17 cellular contexts compared by ENCODE assay signal in genomic region chr14:85468815-85469214, GRCh38.
"Had no signal": no experiment of that assay in that cellular context is flagged by ENCODE, and none has a peak within 500 bp of the region (broad histone marks: within the 10 kb centered on the region; RNA-seq: fewer than 3 reads in every experiment).

No MANE protein-coding gene starts in this region.

- H3K4me1 Mint-ChIP-seq: activated CD4-positive, alpha-beta T cell treated with anti-CD3 and anti-CD28 coated beads, Interleukin-2, amount 10 ng/mL, durations not matched to agents 7 days and 5 days had no signal

- H3K4me3 ChIP-seq: sigmoid colon had no signal

- H3K27ac ChIP-seq: sigmoid colon had no signal

- H3K27me3 ChIP-seq: sigmoid colon had no signal

- H3K27ac Mint-ChIP-seq: activated CD4-positive, alpha-beta T cell treated with anti-CD3 and anti-CD28 coated beads, Interleukin-2, amount 10 ng/mL, durations not matched to agents 7 days and 5 days; activated T-cell treated with anti-CD3 and anti-CD28 coated beads, Interleukin-2, amount 50 U/mL, for 72 hours; dendritic cell treated with granulocyte-macrophage colony-stimulating factor and Interleukin-4, amounts not matched to agents 40 ng/mL and 50 ng/mL, for 4 days; T-helper 1 cell treated with Interleukin-12 subunit alpha and Interleukin-12 subunit beta and Interleukin-4 antibody, amounts not matched to agents 30 μg/mL and 1 μg/mL, for 36 hours had no signal

- H3K9me3 Mint-ChIP-seq: activated CD4-positive, alpha-beta T cell treated with anti-CD3 and anti-CD28 coated beads, Interleukin-2, amount 10 ng/mL, durations not matched to agents 7 days and 5 days; dendritic cell treated with granulocyte-macrophage colony-stimulating factor and Interleukin-4, amounts not matched to agents 40 ng/mL and 50 ng/mL, for 4 days; nephron progenitor cell had no signal

- H3K36me3 ChIP-seq: sigmoid colon had no signal

- H3K9me3 ChIP-seq: sigmoid colon had no signal

- H3K4me3 Mint-ChIP-seq: activated CD4-positive, alpha-beta T cell treated with anti-CD3 and anti-CD28 coated beads, Interleukin-2, amount 10 ng/mL, durations not matched to agents 7 days and 5 days; activated T-cell treated with anti-CD3 and anti-CD28 coated beads, Interleukin-2, amount 50 U/mL, for 72 hours; dendritic cell treated with granulocyte-macrophage colony-stimulating factor and Interleukin-4, amounts not matched to agents 40 ng/mL and 50 ng/mL, for 4 days; mesothelial cell of epicardium; nephron progenitor cell; T-helper 1 cell treated with Interleukin-12 subunit alpha and Interleukin-12 subunit beta and Interleukin-4 antibody, amounts not matched to agents 30 μg/mL and 1 μg/mL, for 36 hours had no signal

- DNase-seq: activated CD4-positive, alpha-beta T cell treated with anti-CD3 and anti-CD28 coated beads, Interleukin-2, amount 10 ng/mL, durations not matched to agents 7 days and 5 days; activated CD8-positive, alpha-beta memory T cell treated with anti-CD3 and anti-CD28 coated beads for 24 hours; activated effector memory CD4-positive, alpha-beta T cell treated with anti-CD3 and anti-CD28 coated beads, Interleukin-2, amount 50 U/mL, for 16 hours; activated naive CD4-positive, alpha-beta T cell treated with anti-CD3 and anti-CD28 coated beads, Interleukin-2, amount 50 U/mL, for 16 hours; activated T-cell treated with anti-CD3 and anti-CD28 coated beads, Interleukin-2, amount 50 U/mL, for 72 hours; aorta; effector CD8-positive, alpha-beta T cell; left cardiac atrium; nephron progenitor cell; nucleus accumbens; sigmoid colon; stimulated activated CD8-positive, alpha-beta memory T cell treated with anti-CD3 and anti-CD28 coated beads, Interleukin-4, amount 100 ng/mL, for 48 hours; stimulated activated naive CD4-positive, alpha-beta T cell had no signal

- H3K27me3 Mint-ChIP-seq: activated CD4-positive, alpha-beta T cell treated with anti-CD3 and anti-CD28 coated beads, Interleukin-2, amount 10 ng/mL, durations not matched to agents 7 days and 5 days; dendritic cell treated with granulocyte-macrophage colony-stimulating factor and Interleukin-4, amounts not matched to agents 40 ng/mL and 50 ng/mL, for 4 days had no signal

- ATAC-seq: activated CD4-positive, CD25-positive, alpha-beta regulatory T cell treated with anti-CD3 and anti-CD28 coated beads, Interleukin-2, amount 50 U/mL, for 24 hours; activated T-cell treated with anti-CD3 and anti-CD28 coated beads, Interleukin-2, amount 50 U/mL, for 72 hours; left cardiac atrium had no signal

- H3K36me3 Mint-ChIP-seq: mesothelial cell of epicardium had no signal
